In the genomic region with DNA sequence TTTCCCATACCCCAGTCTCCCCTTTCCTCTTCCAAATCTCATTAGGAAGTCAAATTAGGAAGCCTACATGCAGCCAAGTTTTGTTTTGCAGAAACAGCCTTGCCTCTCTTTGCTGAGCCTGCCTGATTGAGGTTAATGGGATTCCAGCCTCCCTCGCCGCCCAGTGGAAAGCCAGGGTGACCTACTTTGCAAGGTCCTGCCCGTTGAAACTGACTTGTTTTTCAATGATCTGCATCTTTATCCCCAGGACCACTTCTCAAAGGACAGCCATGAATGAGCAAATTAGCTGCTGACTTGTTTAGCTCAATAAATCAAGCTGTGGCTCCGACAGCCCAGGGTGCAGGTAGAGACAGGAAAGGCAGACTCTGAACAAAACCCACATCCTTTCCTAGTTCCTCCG, we compare ENCODE assay signal across 11 cellular contexts.
DNase-seq lines count a peak whose midpoint lies in the region; ATAC-seq, FAIRE-seq and TF ChIP-seq lines count a peak whose summit lies in the region.
"Had no signal": no experiment of that assay in that cellular context is flagged by ENCODE, and none has a peak within 500 bp of the region (broad histone marks: within the 10 kb centered on the region; RNA-seq: fewer than 3 reads in every experiment).

No MANE protein-coding gene starts in this region.

- H2BK20ac ChIP-seq in H9 (ENCODE audit: low read depth, low read length, poor library complexity, severe bottlenecking) = no peak overlapping the region

- intact Hi-C loops in K562 (cut with micrococcal nuclease) = no loop called here

- H3K23ac ChIP-seq in H9 (ENCODE audit: insufficient read length, low read depth, low read length) = no peak overlapping the region

- H2BK15ac ChIP-seq in H9 (ENCODE audit: low read depth, low read length) = no peak overlapping the region

- H3K4me1 ChIP-seq in H9 (ENCODE audit: insufficient read depth, low read length) = peaks cover 3% of the 10 kb centered on the region; the same call in 1 of the 2 replicates
- no peaks in the 10 kb centered on the region for H3K4me1 ChIP-seq in K562 (replicated peaks in 1 of 2; ENCODE audit: control insufficient read depth in 2 of 2, insufficient read depth in 2 of 2, low read length in 2 of 2)

- H3K36me3 Mint-ChIP-seq in H9 (ENCODE audit: insufficient read depth in 1 of 3, low read depth in 3 of 3) = no peaks in the 10 kb centered on the region; a peak in 1 of 7 replicates

- no peak overlapping the region for H3K4ac ChIP-seq in H9 (ENCODE audit: low read depth, low read length)

- no peaks in the 10 kb centered on the region; the same call in none of the 2 replicates for H3K27me3 Mint-ChIP-seq in H9 (ENCODE audit: low read depth)

- no peak overlapping the region for H2AFZ ChIP-seq in H9 (ENCODE audit: low read length)
- H2AFZ ChIP-seq in K562 (ENCODE audit: low read depth, low read length) = no peak overlapping the region

- no peak overlapping the region for H3K4me2 ChIP-seq in H9 (ENCODE audit: insufficient read depth, insufficient read length, low read length)
- no peak overlapping the region for H3K4me2 ChIP-seq in K562 (ENCODE audit: insufficient read depth, low read length)

- no peak overlapping the region for H2BK120ac ChIP-seq in H9 (ENCODE audit: low read depth, low read length, poor library complexity, severe bottlenecking)

- H3K27ac ChIP-seq in H9 (ENCODE audit: insufficient read length, low read depth, low read length) (no peak overlapping the region), K562 (ENCODE audit: extremely low read depth, low read depth, low read length) (no peak overlapping the region)
- H3K27ac ChIP-seq: 22Rv1, sigmoid colon had no signal

- no CpG with 5 or more reads among the region's 5 CpGs for WGBS in H9 (ENCODE audit: extremely low coverage, insufficient read length, low lambda C conversion rate)
- WGBS in K562 (ENCODE audit: insufficient coverage, low coverage, missing lambda C conversion rate) = 4% methylated on average over 5 of the region's 5 CpGs

- H2BK5ac ChIP-seq in H9 (ENCODE audit: insufficient read length, low read length) = no peak overlapping the region

- H4K20me1 ChIP-seq in H9 (ENCODE audit: control insufficient read depth, insufficient read depth, insufficient read length) (no peaks in the 10 kb centered on the region), K562 (replicated peaks; ENCODE audit: control insufficient read depth, insufficient read depth, low read length) (no peaks in the 10 kb centered on the region; the same call in 1 of the 2 replicates)

- H2AK5ac ChIP-seq in H9 (ENCODE audit: insufficient read length, low read length) = no peak overlapping the region

- no peak overlapping the region for H3K4me3 ChIP-seq in K562
- H3K4me3 ChIP-seq: sigmoid colon had no signal

- H3K27me3 ChIP-seq in H9 (ENCODE audit: insufficient read depth, low read length) = no peaks in the 10 kb centered on the region
- peaks cover 5 to 51% of the 10 kb centered on the region in 2 experiments; a peak in 3 of 5 replicates for H3K27me3 ChIP-seq in K562 (ENCODE audit: control insufficient read depth in 2 of 2, insufficient read depth in 2 of 2, low read length in 2 of 2)

- peak overlapping the region in 1 of 2 experiments; percentile 27; a peak in 1 of 5 replicates for H3K4me3 Mint-ChIP-seq in H9
- H3K4me3 Mint-ChIP-seq: dendritic cell treated with granulocyte-macrophage colony-stimulating factor and Interleukin-4, amounts not matched to agents 40 ng/mL and 50 ng/mL, for 4 days had no signal

- peaks cover 3% of the 10 kb centered on the region for H3K23me2 ChIP-seq in H9 (ENCODE audit: insufficient read length, low read depth, low read length, poor library complexity, severe bottlenecking)

- POLR2A ChIA-PET in K562 (lab: Yijun Ruan, JAX) = no interaction called here

- FAIRE-seq in K562 (lab: Jason Lieb, UNC) = no peak

- TF ChIP-seq RAD21 in K562 (CRISPR knock-in tag; conservative IDR thresholded peaks at IDR 0.05 in 1 of 2, IDR thresholded peaks at IDR 0.05 in 1 of 2) = no peak

- no peaks in the 10 kb centered on the region for H3K9me3 Mint-ChIP-seq in H9
- H3K9me3 Mint-ChIP-seq: dendritic cell treated with granulocyte-macrophage colony-stimulating factor and Interleukin-4, amounts not matched to agents 40 ng/mL and 50 ng/mL, for 4 days had no signal

- ATAC-seq in K562 (no peak), GM21423 (IDR thresholded peaks at IDR 0.05; ENCODE audit: unreplicated experiment) (no peak), HG02840 (IDR thresholded peaks at IDR 0.05; ENCODE audit: low FRiP score, unreplicated experiment) (no peak)

- H3K9ac ChIP-seq in H9 (ENCODE audit: extremely low read depth, insufficient read length, low read length) (no peak overlapping the region), K562 (ENCODE audit: insufficient read depth in 1 of 2, low read depth in 2 of 2, low read length in 2 of 2) (no peak overlapping the region)

- no peak for TF ChIP-seq POLR2A in K562 (conservative IDR thresholded peaks at IDR 0.05)

- H3K14ac ChIP-seq in H9 (ENCODE audit: insufficient read depth, low read length) = no peak overlapping the region

- H3K27ac Mint-ChIP-seq in H9 = peak overlapping the region in 2 of 3 experiments; percentile 34 to 78; a peak in 3 of 7 replicates
- H3K27ac Mint-ChIP-seq: dendritic cell treated with granulocyte-macrophage colony-stimulating factor and Interleukin-4, amounts not matched to agents 40 ng/mL and 50 ng/mL, for 4 days had no signal

- no peak overlapping the region for H3K18ac ChIP-seq in H9 (ENCODE audit: insufficient read length, low read depth, low read length)

- CTCF ChIA-PET in K562 (lab: Yijun Ruan, JAX; ENCODE audit: low intra/inter-chr PET ratio) = interaction anchor here (0.8 to 2.5 kb wide), 3 partner anchors 293 to 1917 kb away, joined by 4 to 16 read pairs (median 14); no protein-coding TSS in a partner anchor

- H3K9me3 ChIP-seq in H9 (ENCODE audit: control insufficient read depth, low read depth, low read length) (no peaks in the 10 kb centered on the region), K562 (replicated peaks; ENCODE audit: control insufficient read depth, insufficient read depth, low read depth, low read length) (no peaks in the 10 kb centered on the region)
- H3K9me3 ChIP-seq: sigmoid colon had no signal

- H3K4me1 Mint-ChIP-seq in H9 = peaks cover 22 to 24% of the 10 kb centered on the region in 2 experiments

- peak; percentile 10 for DNase-seq in DMS 273 (lab: John Stamatoyannopoulos, UW; ENCODE audit: unreplicated experiment)
- no peak for DNase-seq in DMS 273 treated with DMSO at 0.1 percent for 48 hours (lab: John Stamatoyannopoulos, UW)
- DNase-seq in H9 = peak; percentile 69
- no peak for DNase-seq in K562 (ENCODE audit: extremely low read depth in 1 of 4, low spot score in 3 of 4)
- peak; percentile 86 for DNase-seq in medulla oblongata (ENCODE audit: extremely low spot score)
- DNase-seq in NCI-H187 (lab: John Stamatoyannopoulos, UW) = no peak

- TF ChIP-seq CTCF in H9 (conservative IDR thresholded peaks at IDR 0.05) = peak; percentile 35; the same call in 2 of the 3 replicates
- no peak for TF ChIP-seq CTCF in K562 (IDR thresholded peaks at IDR 0.05 in 2 of 3, conservative IDR thresholded peaks at IDR 0.05 in 1 of 3; ENCODE audit: insufficient read depth in 2 of 3, low read depth in 1 of 3, low read length in 3 of 3)

- no peak overlapping the region for H3T11ph ChIP-seq in H9 (ENCODE audit: low read length)

- in situ Hi-C loops in K562 (cut with MboI) = loop anchor here (5.0 to 10.0 kb wide), 2 partner anchors 294 to 476 kb away; no protein-coding TSS in a partner anchor

- H3K36me3 ChIP-seq in K562 (ENCODE audit: control insufficient read depth, insufficient read depth, low read length) = no peaks in the 10 kb centered on the region
- H3K36me3 ChIP-seq: sigmoid colon had no signal

- no peak overlapping the region for H2BK12ac ChIP-seq in H9 (ENCODE audit: insufficient read length, low read depth, low read length)

- no peaks in the 10 kb centered on the region for H3K9me1 ChIP-seq in K562 (ENCODE audit: control insufficient read depth, insufficient read depth, low read length)

- no peak for TF ChIP-seq EP300 in K562 (IDR thresholded peaks at IDR 0.05; ENCODE audit: low read length)

- H3K79me2 ChIP-seq in H9 (ENCODE audit: insufficient read depth, low read length) (no peaks in the 10 kb centered on the region), K562 (ENCODE audit: control insufficient read depth, insufficient read depth, low read length) (no peaks in the 10 kb centered on the region)

- no peaks in the 10 kb centered on the region for H3K79me1 ChIP-seq in H9 (ENCODE audit: insufficient read depth, low read depth, low read length, poor library complexity, severe bottlenecking)

- no peak overlapping the region for H4K8ac ChIP-seq in H9 (replicated peaks; ENCODE audit: insufficient read length, low read depth, low read length)

- BruUV-seq in K562 (replicated peaks; lab: Mats Ljungman, UMichigan) = no TSS peak

- H4K5ac ChIP-seq in H9 (ENCODE audit: insufficient read length, low read depth, low read length) = no peak overlapping the region

- H4K91ac ChIP-seq in H9 (ENCODE audit: insufficient read length, low read depth, low read length) = no peak overlapping the region

- H3K56ac ChIP-seq in H9 (ENCODE audit: insufficient read length, low read depth, low read length) = no peak overlapping the region

TF ChIP-seq in K562, 482 proteins besides CTCF, POLR2A, EP300 and RAD21 (continues in another document):
- TF ChIP-seq LARP7 (IDR thresholded peaks at IDR 0.05) = no peak
- TF ChIP-seq ZSCAN29 (IDR thresholded peaks at IDR 0.05) = no peak
- no peak for TF ChIP-seq ZNF436 (CRISPR knock-in tag; IDR thresholded peaks at IDR 0.05)
- no peak for TF ChIP-seq PHB (CRISPR knock-in tag; IDR thresholded peaks at IDR 0.05)

Comparison
In these comparisons a context has a peak if more than half of its experiments do, and no peak if none do; other contexts are left out.
1. DNase-seq: peak in DMS 273 (single experiment), H9 (single experiment) and medulla oblongata (single experiment); none in DMS 273 treated with DMSO at 0.1 percent for 48 hours (single experiment), K562 (0 of 4) and NCI-H187 (0 of 2).